In the genomic region with DNA sequence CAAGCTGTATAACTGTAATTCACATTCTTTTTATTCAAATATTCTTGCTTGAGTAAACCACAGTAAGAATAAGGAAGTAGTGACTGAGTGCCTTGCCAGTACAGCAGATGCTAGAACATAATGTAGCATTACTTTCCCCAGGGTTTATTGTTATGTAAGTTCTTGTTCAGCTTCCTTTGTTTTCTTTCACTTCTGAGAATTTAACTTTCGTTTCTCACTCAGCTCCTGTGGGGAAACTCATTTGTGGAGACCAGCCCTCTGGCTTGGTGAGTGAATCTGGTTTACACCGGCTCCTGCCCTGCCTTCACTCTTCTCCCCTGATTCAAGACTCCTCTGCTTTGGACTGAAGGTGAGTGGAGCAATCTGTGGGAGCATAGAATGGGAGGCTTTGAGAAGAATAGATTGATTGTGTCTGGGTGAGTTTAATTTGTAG, we compare ENCODE assay signal across 8 cellular contexts. TPM values are rescaled to one million over a fixed set of nuclear protein-coding genes. Genes with fewer than 3 reads are reported as not detected.
A peak's percentile ranks its signal among the peaks of the same experiment; 100 is the strongest.
DNase-seq lines count a peak whose midpoint lies in the region; ATAC-seq, FAIRE-seq and TF ChIP-seq lines count a peak whose summit lies in the region.

A gene with protein sequence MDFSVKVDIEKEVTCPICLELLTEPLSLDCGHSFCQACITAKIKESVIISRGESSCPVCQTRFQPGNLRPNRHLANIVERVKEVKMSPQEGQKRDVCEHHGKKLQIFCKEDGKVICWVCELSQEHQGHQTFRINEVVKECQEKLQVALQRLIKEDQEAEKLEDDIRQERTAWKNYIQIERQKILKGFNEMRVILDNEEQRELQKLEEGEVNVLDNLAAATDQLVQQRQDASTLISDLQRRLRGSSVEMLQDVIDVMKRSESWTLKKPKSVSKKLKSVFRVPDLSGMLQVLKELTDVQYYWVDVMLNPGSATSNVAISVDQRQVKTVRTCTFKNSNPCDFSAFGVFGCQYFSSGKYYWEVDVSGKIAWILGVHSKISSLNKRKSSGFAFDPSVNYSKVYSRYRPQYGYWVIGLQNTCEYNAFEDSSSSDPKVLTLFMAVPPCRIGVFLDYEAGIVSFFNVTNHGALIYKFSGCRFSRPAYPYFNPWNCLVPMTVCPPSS (plus strand): TSS at position 240 of the 433 bp plus-strand sequence. CDS start 6,443 bp downstream, outside the sequence.

- dilution Hi-C loops in keratinocyte (cut with MboI; ENCODE audit: extremely low pct_ligation_motif_present, low sequenced_read_pairs) = no loop called here

- no peaks in the 10 kb centered on the region for H3K36me3 ChIP-seq in keratinocyte (ENCODE audit: control insufficient read depth in 2 of 2, extremely low read depth in 1 of 2, insufficient read depth in 2 of 2, low read length in 2 of 2)

- peak; percentile 64 for DNase-seq in AG08396 (ENCODE audit: low spot score)
- peak; percentile 36 for DNase-seq in UCSD-AML1 (lab: John Stamatoyannopoulos, UW; ENCODE audit: unreplicated experiment)
- DNase-seq in central memory CD4-positive, alpha-beta T cell = peak; percentile 69
- no peak for DNase-seq in keratinocyte (ENCODE audit: low read depth, low spot score)
- DNase-seq in stimulated activated CD4-positive, alpha-beta T cell treated with anti-CD3 and anti-CD28 coated beads, Interleukin-15, amount 100 ng/mL, for 24 hours = peak; percentile 55
- no peak for DNase-seq in NCI-H774 (lab: John Stamatoyannopoulos, UW)

- peak within 1 kb of the TSS; percentile 76 for H3K9ac ChIP-seq in keratinocyte (ENCODE audit: control insufficient read depth, extremely low read depth, insufficient read depth, low read length)

- H3K27me3 ChIP-seq in keratinocyte (ENCODE audit: control insufficient read depth, extremely low read depth, insufficient read depth, low read length) = no peaks in the 10 kb centered on the region

- no peaks in the 10 kb centered on the region for H3K9me1 ChIP-seq in keratinocyte (ENCODE audit: control insufficient read depth, extremely low read depth, insufficient read depth, low read length)

- FAIRE-seq in keratinocyte (lab: Jason Lieb, UNC) = peak; percentile 29

- H3K4me2 ChIP-seq in keratinocyte (ENCODE audit: control insufficient read depth, extremely low read depth, insufficient read depth, low read depth, low read length) = peak within 1 kb of the TSS; percentile 94

- H3K4me3 ChIP-seq in keratinocyte (ENCODE audit: control insufficient read depth in 2 of 3, extremely low read depth in 1 of 3, insufficient read depth in 2 of 3, low read depth in 1 of 3, low read length in 3 of 3) = peak within 1 kb of the TSS; percentile 43 to 82 (median 70)

- H3K79me2 ChIP-seq in keratinocyte (ENCODE audit: control insufficient read depth, insufficient read depth, low read length) = peaks cover 9% of the 10 kb centered on the region

- ATAC-seq in GM19328 (IDR thresholded peaks at IDR 0.05; ENCODE audit: unreplicated experiment) = peak; percentile 78
- peak; percentile 70 for ATAC-seq in HG03439 (IDR thresholded peaks at IDR 0.05; ENCODE audit: unreplicated experiment)

- TF ChIP-seq CTCF in keratinocyte (optimal IDR thresholded peaks at IDR 0.05 in 1 of 3, IDR thresholded peaks at IDR 0.05 in 1 of 3, conservative IDR thresholded peaks at IDR 0.05 in 1 of 3; ENCODE audit: extremely low read depth in 1 of 3, insufficient read depth in 2 of 3, low read length in 3 of 3) = no peak

- H3K9me3 ChIP-seq in keratinocyte (ENCODE audit: control insufficient read depth, low read depth, low read length) = no peaks in the 10 kb centered on the region

- peak within 1 kb of the TSS; percentile 81 for H2AFZ ChIP-seq in keratinocyte (ENCODE audit: control insufficient read depth, low read length)

- H3K4me1 ChIP-seq in keratinocyte (ENCODE audit: control insufficient read depth, extremely low read depth, insufficient read depth, low read length) = peaks cover 13% of the 10 kb centered on the region

- H4K20me1 ChIP-seq in keratinocyte (ENCODE audit: control insufficient read depth, extremely low read depth, insufficient read depth, low read length) = no peaks in the 10 kb centered on the region

- H3K27ac ChIP-seq in keratinocyte (ENCODE audit: control insufficient read depth, insufficient read depth, low read length) = peak within 1 kb of the TSS; percentile 71

RNA-seq across cellular contexts. Expression of the gene that starts here (rescaled TPM):
- 86.0 to 119 TPM (median 117 TPM) in 3 replicates for polyA plus RNA-seq in keratinocyte
- 73.9 TPM for polyA plus RNA-seq in keratinocyte (2011; ENCODE audit: low read depth)
- 47.3 and 86.5 TPM in 2 replicates for polyA plus RNA-seq in keratinocyte (2011; cell fraction: cytosol; rRNA removed)
- 198 and 231 TPM in 2 replicates for polyA plus RNA-seq in keratinocyte (2011; cell fraction: nucleus; rRNA removed)
- 24.5 and 72.6 TPM in 2 replicates for polyA plus RNA-seq in keratinocyte (2012; ENCODE audit: low replicate concordance)
- polyA minus RNA-seq in keratinocyte = 24.7 to 78.6 TPM (median 70.6 TPM) in 3 replicates
- polyA minus RNA-seq in keratinocyte (2011; cell fraction: cytosol; rRNA and poly(A)+ RNA removed) = 43.2 TPM
- 39.3 and 80.6 TPM in 2 replicates for polyA minus RNA-seq in keratinocyte (2011; cell fraction: nucleus; rRNA and poly(A)+ RNA removed)

Comparison
In these comparisons a context has a peak if more than half of its experiments do, and no peak if none do; other contexts are left out.
1. DNase-seq: peak in AG08396 (single experiment), UCSD-AML1 (single experiment), central memory CD4-positive, alpha-beta T cell (single experiment) and stimulated activated CD4-positive, alpha-beta T cell treated with anti-CD3 and anti-CD28 coated beads, Interleukin-15, amount 100 ng/mL, for 24 hours (single experiment); none in keratinocyte (single experiment) and NCI-H774 (single experiment).